Comparison of ENCODE assay signal across 8 cellular contexts in genomic region chr16:85613609-85614337, GRCh38. TPM values are rescaled to one million over a fixed set of nuclear protein-coding genes. Genes with fewer than 3 reads are reported as not detected.
DNase-seq lines count a peak whose midpoint lies in the region; ATAC-seq, FAIRE-seq and TF ChIP-seq lines count a peak whose summit lies in the region.

No MANE protein-coding gene starts in this region.

- no peak for TF ChIP-seq EP300 in tibial nerve (IDR thresholded peaks at IDR 0.05)

- H3K9ac ChIP-seq in BLaER1 treated with 17β-estradiol and CSF1 and Interleukin-3, amounts not matched to agents 10 nM and 100 nM, result peak overlapping the region; percentile 66 to 86 (median 79); a peak in 21 of 22 replicates

- DNase-seq in HFF-Myc (ENCODE audit: extremely low read depth, low read depth) (no peak), PC-9 (peak; percentile 43 to 54), bronchial epithelial cell (ENCODE audit: low read depth) (no peak), left lung (peak; percentile 69 to 89), tibial nerve (ENCODE audit: low spot score in 2 of 2) (peak; percentile 49 to 60), activated gamma-delta T cell treated with Interleukin-2 at 50 U/mL for 16 hours (no peak), dermis blood vessel endothelial cell (no peak)

- peak; percentile 0 for ATAC-seq in left lung

- H3K4me1 ChIP-seq in BLaER1 treated with 17β-estradiol and CSF1 and Interleukin-3, amounts not matched to agents 10 nM and 100 nM, result peaks cover 54 to 85% (median 79%) of the 10 kb centered on the region in 10 experiments
- H3K4me1 ChIP-seq in PC-9 (replicated peaks; ENCODE audit: insufficient read depth), result peaks cover 35% of the 10 kb centered on the region
- peaks cover 56 to 96% of the 10 kb centered on the region in 2 donors for H3K4me1 ChIP-seq in left lung
- peaks cover 0 to 71% (median 44%) of the 10 kb centered on the region in 4 donors for H3K4me1 ChIP-seq in tibial nerve

- H3K27ac ChIP-seq in BLaER1 treated with 17β-estradiol and CSF1 and Interleukin-3, amounts not matched to agents 10 nM and 100 nM, result peak overlapping the region in 10 of 11 experiments; percentile 49 to 87 (median 77); a peak in 18 of 22 replicates
- H3K27ac ChIP-seq in PC-9 (peak overlapping the region; percentile 39; the same call in 1 of the 2 replicates), left lung (peak overlapping the region; percentile 89 to 91), tibial nerve (peak overlapping the region; percentile 70 to 94 (median 89))

- intact Hi-C loops in PC-9 (cut with micrococcal nuclease; ENCODE audit: unreplicated experiment), result loop anchor here (2.0 kb wide), 2 partner anchors 31 to 137 kb away; partner anchors contain the start of gene C16orf74
- intact Hi-C loops in left lung (cut with DNase I), result loop anchor here in 1 of 2 donors (10.0 kb wide), 1 partner anchor 59 kb away; no protein-coding TSS in a partner anchor

- BruUV-seq in PC-9 (replicated peaks; lab: Mats Ljungman, UMichigan), result no TSS peak

- no peak for FAIRE-seq in bronchial epithelial cell (lab: Jason Lieb, UNC)

- POLR2A ChIA-PET in PC-9 (lab: Charles Lee; ENCODE audit: unreplicated experiment), result interaction anchor here (0.6 to 0.7 kb wide), 2 partner anchors 260 to 559 kb away, joined by 3 to 5 read pairs; no protein-coding TSS in a partner anchor

- 1 to 3% methylated on average over 28 to 37 of the region's 67 CpGs for WGBS in tibial nerve, 2 donors

- H4K20me1 ChIP-seq in BLaER1 treated with 17β-estradiol and CSF1 and Interleukin-3, amounts not matched to agents 10 nM and 100 nM, result peaks cover 44 to 77% (median 60%) of the 10 kb centered on the region in 11 experiments
- peaks cover 54% of the 10 kb centered on the region for H4K20me1 ChIP-seq in PC-9 (ENCODE audit: insufficient read depth)

- H2AFZ ChIP-seq in PC-9, result no peak overlapping the region

- H3K9me2 ChIP-seq in PC-9 (ENCODE audit: insufficient read depth), result no peaks in the 10 kb centered on the region

- peaks cover 0 to 6% (median 0%) of the 10 kb centered on the region in 11 experiments; a peak in 2 of 22 replicates for H3K36me3 ChIP-seq in BLaER1 treated with 17β-estradiol and CSF1 and Interleukin-3, amounts not matched to agents 10 nM and 100 nM
- 0 out of 2 replicates have a peak, but pooled peaks cover 6% of the 10 kb centered on the region for H3K36me3 ChIP-seq in PC-9 (ENCODE audit: low read depth)
- peaks cover 7% of the 10 kb centered on the region for H3K36me3 ChIP-seq in bronchial epithelial cell (ENCODE audit: control insufficient read depth, insufficient read depth, low read length)
- no peaks in the 10 kb centered on the region for H3K36me3 ChIP-seq in left lung
- peaks cover 0 to under 1% (median 0%) of the 10 kb centered on the region in 3 donors for H3K36me3 ChIP-seq in tibial nerve

- TF ChIP-seq POLR2A in tibial nerve (IDR thresholded peaks at IDR 0.05), result no peak

- peak overlapping the region; percentile 62 to 82 (median 70) for H3K4me3 ChIP-seq in BLaER1 treated with 17β-estradiol and CSF1 and Interleukin-3, amounts not matched to agents 10 nM and 100 nM
- H3K4me3 ChIP-seq in HFF-Myc (replicated peaks; ENCODE audit: low read depth, low read length) (peak overlapping the region; percentile 48), PC-9 (peak overlapping the region; percentile 88), bronchial epithelial cell (ENCODE audit: low read depth, low read length) (peak overlapping the region; percentile 84), left lung (peak overlapping the region; percentile 62 to 63), tibial nerve (peak overlapping the region; percentile 50 to 80 (median 62))

- H3K27me3 ChIP-seq in BLaER1 treated with 17β-estradiol and CSF1 and Interleukin-3, amounts not matched to agents 10 nM and 100 nM, result peaks cover 0 to 12% (median 0%) of the 10 kb centered on the region in 11 experiments; a peak in 4 of 22 replicates
- H3K27me3 ChIP-seq in PC-9 (ENCODE audit: insufficient read depth, low read depth) (no peaks in the 10 kb centered on the region), bronchial epithelial cell (ENCODE audit: control insufficient read depth, insufficient read depth, low read length) (peaks cover 2% of the 10 kb centered on the region), left lung (no peaks in the 10 kb centered on the region), tibial nerve (no peaks in the 10 kb centered on the region)

- H3F3A ChIP-seq in PC-9 (ENCODE audit: insufficient read depth, low read depth), result peaks cover 35% of the 10 kb centered on the region

- H3K4me2 ChIP-seq in BLaER1 treated with 17β-estradiol and CSF1 and Interleukin-3, amounts not matched to agents 10 nM and 100 nM, result peak overlapping the region; percentile 93 to 99 (median 98)
- H3K4me2 ChIP-seq in PC-9, result peak overlapping the region; percentile 98

- no peaks in the 10 kb centered on the region for H3K9me3 ChIP-seq in BLaER1 treated with 17β-estradiol and CSF1 and Interleukin-3, amounts not matched to agents 10 nM and 100 nM (replicated peaks in 1 of 11)
- no peaks in the 10 kb centered on the region for H3K9me3 ChIP-seq in PC-9 (ENCODE audit: insufficient read depth, low read depth)
- no peaks in the 10 kb centered on the region for H3K9me3 ChIP-seq in left lung
- no peaks in the 10 kb centered on the region for H3K9me3 ChIP-seq in tibial nerve

- CTCF ChIA-PET in PC-9 (lab: Charles Lee), result interaction anchor here (0.6 to 0.8 kb wide), 4 partner anchors 99 to 280 kb away, joined by 3 to 6 read pairs (median 4); no protein-coding TSS in a partner anchor

- peaks cover 61% of the 10 kb centered on the region for H3K79me2 ChIP-seq in PC-9 (ENCODE audit: low read depth)

- TF ChIP-seq CTCF in HFF-Myc (IDR thresholded peaks at IDR 0.05; ENCODE audit: low read depth, low read length, missing control alignments), result no peak
- no peak for TF ChIP-seq CTCF in PC-9 (conservative IDR thresholded peaks at IDR 0.05)
- TF ChIP-seq CTCF in bronchial epithelial cell (IDR thresholded peaks at IDR 0.05; ENCODE audit: insufficient read depth, low read length, severe bottlenecking), result no peak
- no peak for TF ChIP-seq CTCF in left lung (IDR thresholded peaks at IDR 0.05)
- no peak for TF ChIP-seq CTCF in tibial nerve (IDR thresholded peaks at IDR 0.05)

RNA-seq across cellular contexts. Expression of gene GSE1, which starts 0.7 kb away (rescaled TPM):
- total RNA-seq in PC-9 (2021) (60.0 and 83.5 TPM in 2 replicates), bronchial epithelial cell (12.9 and 25.5 TPM in 2 replicates), left lung (10 to 100 TPM; 84.8 to 93.0 TPM), tibial nerve (100 to 1,000 TPM in 1 of 4 donors, 10 to 100 TPM in 3; 65.1 to 147 (median 83.5) TPM), dermis blood vessel endothelial cell (27.5 and 28.8 TPM in 2 replicates)

Comparison
In these comparisons a context has a peak if more than half of its experiments do, and no peak if none do; other contexts are left out.
1. H3K27ac ChIP-seq: peak in every context shown above with its lines; median percentile 90 in left lung; 89 in tibial nerve; 77 in BLaER1 treated with 17β-estradiol and CSF1 and Interleukin-3, amounts not matched to agents 10 nM and 100 nM; 39 in PC-9.
2. DNase-seq: peak in PC-9 (2 of 2), left lung (2 of 2) and tibial nerve (2 of 2); none in HFF-Myc (single experiment), bronchial epithelial cell (single experiment), activated gamma-delta T cell treated with Interleukin-2 at 50 U/mL for 16 hours (single experiment) and dermis blood vessel endothelial cell (single experiment).
3. Peak in every context shown above with its lines, with median percentiles within 50 percentile points of each other: H3K4me3 ChIP-seq.